Comparison of ENCODE assay signal across 19 cellular contexts in genomic region chr17:72034000-72034399, GRCh38.
DNase-seq lines count a peak whose midpoint lies in the region; ATAC-seq, FAIRE-seq and TF ChIP-seq lines count a peak whose summit lies in the region.
"Had no signal": no experiment of that assay in that cellular context is flagged by ENCODE, and none has a peak within 500 bp of the region (broad histone marks: within the 10 kb centered on the region; RNA-seq: fewer than 3 reads in every experiment).

No MANE protein-coding gene starts in this region.

- H3K9me3 ChIP-seq in WERI-Rb-1 (ENCODE audit: severe bottlenecking) (no peaks in the 10 kb centered on the region), lower lobe of right lung (no peaks in the 10 kb centered on the region)

- peak; percentile 39 for ATAC-seq in GM19328 (IDR thresholded peaks at IDR 0.05; ENCODE audit: unreplicated experiment)
- peak; percentile 36 for ATAC-seq in HG02763 (IDR thresholded peaks at IDR 0.05; ENCODE audit: unreplicated experiment)
- peak; percentile 46 for ATAC-seq in HG03521 (IDR thresholded peaks at IDR 0.05; ENCODE audit: unreplicated experiment)
- ATAC-seq in lower lobe of right lung: no peak
- ATAC-seq: left cardiac atrium; stimulated activated naive CD8-positive, alpha-beta T cell treated with anti-CD3 and anti-CD28 coated beads, Interleukin-15, Interleukin-2, amounts not matched to agents 100 U/mL and 50 U/mL, for 24 hours had no signal

- H3K36me3 ChIP-seq in WERI-Rb-1 (no peaks in the 10 kb centered on the region), lower lobe of right lung (no peaks in the 10 kb centered on the region)

- H3K27ac ChIP-seq in WERI-Rb-1 (no peak overlapping the region), lower lobe of right lung (no peak overlapping the region)

- no peak for FAIRE-seq in GM19239 (lab: Jason Lieb, UNC)
- FAIRE-seq: D721Med, endometrium had no signal

- peaks cover 10% of the 10 kb centered on the region for H3K4me1 ChIP-seq in lower lobe of right lung

- no peak overlapping the region for H3K4me3 ChIP-seq in WERI-Rb-1 (ENCODE audit: low read depth, low read length)
- H3K4me3 ChIP-seq in lower lobe of right lung: no peak overlapping the region

- peaks cover 3% of the 10 kb centered on the region for H3K27me3 ChIP-seq in WERI-Rb-1 (ENCODE audit: insufficient read depth, low read depth, severe bottlenecking)
- H3K27me3 ChIP-seq in lower lobe of right lung (ENCODE audit: low read depth): no peaks in the 10 kb centered on the region

- CTCF ChIA-PET in GM10248 (lab: Yijun Ruan, JAX): interaction anchor here (1.1 to 2.1 kb wide), 6 partner anchors 8 to 505 kb away, joined by 3 to 10 read pairs (median 4); no protein-coding TSS in a partner anchor

- DNase-seq in GM10248 (ENCODE audit: extremely low spot score) (peak; percentile 24), WERI-Rb-1 (no peak), lower lobe of right lung (no peak), SHP77 (lab: John Stamatoyannopoulos, UW) (no peak), GM19239 (ENCODE audit: insufficient read length, low spot score) (no peak)
- DNase-seq: ACHN; activated naive CD4-positive, alpha-beta T cell treated with anti-CD3 and anti-CD28 coated beads, Interleukin-2, amount 50 U/mL, for 16 hours; caudate nucleus; glutamatergic neuron; left cardiac atrium; NCI-H1436 treated with DMSO at 0.1 percent for 48 hours; NCI-H748 treated with DMSO at 0.1 percent for 48 hours; SHP77 treated with DMSO at 0.1 percent for 48 hours; stimulated activated naive CD8-positive, alpha-beta T cell treated with anti-CD3 and anti-CD28 coated beads, Interleukin-15, Interleukin-2, amounts not matched to agents 100 U/mL and 50 U/mL, for 24 hours had no signal

- intact Hi-C loops in lower lobe of right lung (cut with DNase I): no loop called here

- TF ChIP-seq CTCF in GM10248 (IDR thresholded peaks at IDR 0.05; ENCODE audit: control extremely low read depth, extremely low read depth, low read depth, missing control alignments): no peak
- TF ChIP-seq CTCF in WERI-Rb-1 (IDR thresholded peaks at IDR 0.05; ENCODE audit: low read depth, low read length): no peak
- TF ChIP-seq CTCF in lower lobe of right lung (IDR thresholded peaks at IDR 0.05): no peak

- POLR2A ChIA-PET in GM10248 (lab: Yijun Ruan, JAX): no interaction called here

Comparison
In these comparisons a context has a peak if more than half of its experiments do, and no peak if none do; other contexts are left out.
1. ATAC-seq: peak in GM19328 (single experiment), HG02763 (single experiment) and HG03521 (single experiment); none in lower lobe of right lung (0 of 2).